1 cellular context compared by ENCODE assay signal in genomic region chr3:89113887-89114840, GRCh38.
TF ChIP-seq lines count a peak whose summit lies in the region.

No MANE protein-coding gene starts in this region.

TF ChIP-seq in HEK293, 187 proteins besides CTCF, POLR2A, EP300 and RAD21 (continued from another document):
- TF ChIP-seq, protein P1, sequence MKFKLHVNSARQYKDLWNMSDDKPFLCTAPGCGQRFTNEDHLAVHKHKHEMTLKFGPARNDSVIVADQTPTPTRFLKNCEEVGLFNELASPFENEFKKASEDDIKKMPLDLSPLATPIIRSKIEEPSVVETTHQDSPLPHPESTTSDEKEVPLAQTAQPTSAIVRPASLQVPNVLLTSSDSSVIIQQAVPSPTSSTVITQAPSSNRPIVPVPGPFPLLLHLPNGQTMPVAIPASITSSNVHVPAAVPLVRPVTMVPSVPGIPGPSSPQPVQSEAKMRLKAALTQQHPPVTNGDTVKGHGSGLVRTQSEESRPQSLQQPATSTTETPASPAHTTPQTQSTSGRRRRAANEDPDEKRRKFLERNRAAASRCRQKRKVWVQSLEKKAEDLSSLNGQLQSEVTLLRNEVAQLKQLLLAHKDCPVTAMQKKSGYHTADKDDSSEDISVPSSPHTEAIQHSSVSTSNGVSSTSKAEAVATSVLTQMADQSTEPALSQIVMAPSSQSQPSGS (tag by site-specific recombination; IDR thresholded peaks at IDR 0.05; ENCODE audit: low read depth), result peak; percentile 55; the same call in 1 of the 2 replicates
- TF ChIP-seq SP7 (tag by site-specific recombination; IDR thresholded peaks at IDR 0.05), result peak; percentile 54
- TF ChIP-seq YY1 (tag by site-specific recombination; IDR thresholded peaks at IDR 0.05), result no peak
